Comparison of ENCODE assay signal across 22 cellular contexts in genomic region chr3:170767576-170767941, GRCh38.
"Had no signal": no experiment of that assay in that cellular context is flagged by ENCODE, and none has a peak within 500 bp of the region (broad histone marks: within the 10 kb centered on the region; RNA-seq: fewer than 3 reads in every experiment).

No MANE protein-coding gene starts in this region.

- H3K27me3 ChIP-seq: breast epithelium, heart right ventricle, sigmoid colon, vagina had no signal

- H3K4me1 ChIP-seq: breast epithelium, sigmoid colon had no signal

- H3K9me3 Mint-ChIP-seq: naive thymus-derived CD4-positive, alpha-beta T cell; neural crest cell; stimulated activated naive B cell treated with anti-CD40 and anti-IgM and Interleukin-4, amounts not matched to agents 10 μg/mL and 1 μg/mL and 100 μg/mL, for 72 hours had no signal

- H3K4me3 Mint-ChIP-seq: activated naive CD8-positive, alpha-beta T cell; naive thymus-derived CD4-positive, alpha-beta T cell; neural crest cell; stimulated activated naive B cell treated with anti-CD40 and anti-IgM and Interleukin-4, amounts not matched to agents 10 μg/mL and 1 μg/mL and 100 μg/mL, for 72 hours; type B pancreatic cell had no signal

- DNase-seq: activated CD4-positive, alpha-beta T cell treated with anti-CD3 and anti-CD28 coated beads for 1 hour; activated gamma-delta T cell treated with Interleukin-2 at 50 U/mL for 16 hours; activated T-cell treated with anti-CD3 and anti-CD28 coated beads, Interleukin-2, amount 50 U/mL, for 1 hour; cortex of kidney; heart right ventricle; kidney; lower lobe of right lung; naive thymus-derived CD4-positive, alpha-beta T cell; occipital lobe; posterior cingulate gyrus; sigmoid colon; stimulated activated CD4-positive, alpha-beta T cell treated with anti-CD3 and anti-CD28 coated beads, Interleukin-15, amount 100 ng/mL, for 24 hours; stimulated activated CD4-positive, alpha-beta T cell treated with anti-CD3 and anti-CD28 coated beads, Interleukin-2, amount 100 ng/mL, for 48 hours; stimulated activated CD8-positive, alpha-beta memory T cell treated with anti-CD3 and anti-CD28 coated beads, Interleukin-4, amount 100 ng/mL, for 48 hours; stimulated activated naive B cell treated with anti-CD40 and anti-IgM and Interleukin-4, amounts not matched to agents 10 μg/mL and 1 μg/mL and 100 μg/mL, for 72 hours had no signal

- H3K4me3 ChIP-seq: breast epithelium, heart right ventricle, lower lobe of right lung, sigmoid colon, smooth muscle cell, thoracic aorta, vagina had no signal

- H3K36me3 Mint-ChIP-seq: naive thymus-derived CD4-positive, alpha-beta T cell; stimulated activated naive B cell treated with anti-CD40 and anti-IgM and Interleukin-4, amounts not matched to agents 10 μg/mL and 1 μg/mL and 100 μg/mL, for 72 hours; type B pancreatic cell had no signal

- H3K27ac Mint-ChIP-seq: activated naive CD8-positive, alpha-beta T cell; naive thymus-derived CD4-positive, alpha-beta T cell; stimulated activated naive B cell treated with anti-CD40 and anti-IgM and Interleukin-4, amounts not matched to agents 10 μg/mL and 1 μg/mL and 100 μg/mL, for 72 hours; type B pancreatic cell had no signal

- H3K27me3 Mint-ChIP-seq: activated naive CD8-positive, alpha-beta T cell; type B pancreatic cell had no signal

- H3K27ac ChIP-seq: heart right ventricle, lower lobe of right lung, sigmoid colon, thoracic aorta, vagina had no signal

- H3K36me3 ChIP-seq: breast epithelium, heart right ventricle, lower lobe of right lung, sigmoid colon, thoracic aorta, vagina had no signal

- H3K9me3 ChIP-seq: breast epithelium, heart right ventricle, lower lobe of right lung, sigmoid colon, thoracic aorta, vagina had no signal
